In the genomic region with DNA sequence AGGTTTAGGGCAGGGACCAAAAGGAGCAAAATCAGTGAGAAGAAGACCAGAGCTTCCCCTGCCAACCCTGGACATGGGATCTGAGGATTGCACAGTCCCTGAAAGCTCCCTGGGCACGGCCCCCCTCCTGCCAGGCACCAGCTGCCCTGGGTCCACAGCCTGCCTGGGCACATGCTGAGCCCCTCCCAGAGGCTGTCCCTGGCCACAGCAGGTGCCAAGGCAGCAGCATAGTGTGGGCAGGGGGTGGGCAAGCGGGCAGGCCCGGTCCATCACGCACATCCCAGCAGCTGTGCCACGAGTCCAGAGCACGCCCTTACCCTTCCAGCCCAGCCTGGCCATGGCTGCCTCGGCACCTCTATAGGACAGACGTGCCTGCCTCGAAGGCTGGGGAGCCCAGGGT, we compare ENCODE assay signal across 26 cellular contexts. TPM values are rescaled to one million over a fixed set of nuclear protein-coding genes. Genes with fewer than 3 reads are reported as not detected.
DNase-seq lines count a peak whose midpoint lies in the region; ATAC-seq and TF ChIP-seq lines count a peak whose summit lies in the region.
"Had no signal": no experiment of that assay in that cellular context is flagged by ENCODE, and none has a peak within 500 bp of the region (broad histone marks: within the 10 kb centered on the region; RNA-seq: fewer than 3 reads in every experiment).

No MANE protein-coding gene starts in this region.

- no peak overlapping the region for H3K4me3 Mint-ChIP-seq in activated CD4-positive, alpha-beta memory T cell treated with anti-CD3 and anti-CD28 coated beads, Interleukin-2, amount 10 ng/mL, durations not matched to agents 7 days and 5 days
- H3K4me3 Mint-ChIP-seq in activated CD8-positive, alpha-beta T cell treated with anti-CD3 and anti-CD28 coated beads, Interleukin-2, amount 10 ng/mL, durations not matched to agents 7 days and 5 days, result no peak overlapping the region
- H3K4me3 Mint-ChIP-seq: activated CD4-positive, alpha-beta T cell treated with anti-CD3 and anti-CD28 coated beads, Interleukin-2, amount 10 ng/mL, durations not matched to agents 7 days and 5 days; CD8-positive, alpha-beta T cell had no signal

- H3K9me3 Mint-ChIP-seq in activated CD4-positive, alpha-beta memory T cell treated with anti-CD3 and anti-CD28 coated beads, Interleukin-2, amount 10 ng/mL, durations not matched to agents 7 days and 5 days, result no peaks in the 10 kb centered on the region
- H3K9me3 Mint-ChIP-seq in activated CD8-positive, alpha-beta T cell treated with anti-CD3 and anti-CD28 coated beads, Interleukin-2, amount 10 ng/mL, durations not matched to agents 7 days and 5 days (ENCODE audit: insufficient read depth), result no peaks in the 10 kb centered on the region
- H3K9me3 Mint-ChIP-seq: activated CD4-positive, alpha-beta T cell treated with anti-CD3 and anti-CD28 coated beads, Interleukin-2, amount 10 ng/mL, durations not matched to agents 7 days and 5 days; CD8-positive, alpha-beta T cell; nephron progenitor cell had no signal

- H3K4me3 ChIP-seq in BLaER1 treated with 17β-estradiol and CSF1 and Interleukin-3, amounts not matched to agents 10 nM and 100 nM, result no peak overlapping the region; a peak in 1 of 20 replicates
- peak overlapping the region; percentile 9; the same call in 1 of the 2 replicates for H3K4me3 ChIP-seq in H7 (ENCODE audit: insufficient read depth, low read depth, low read length)
- H3K4me3 ChIP-seq in OCI-LY7 (ENCODE audit: low read depth, low read length, poor library complexity, severe bottlenecking), result no peak overlapping the region
- no peak overlapping the region for H3K4me3 ChIP-seq in mesendoderm (ENCODE audit: low read length)
- H3K4me3 ChIP-seq: tibial nerve had no signal

- H2AFZ ChIP-seq in OCI-LY7 (ENCODE audit: low read length), result no peak overlapping the region

- H3K56ac ChIP-seq in mesendoderm (ENCODE audit: low read length), result peak overlapping the region; percentile 34

- no peak overlapping the region for H4K5ac ChIP-seq in mesendoderm (ENCODE audit: low read length)

- no CpG with 5 or more reads among the region's 9 CpGs for WGBS in mesendoderm (ENCODE audit: extremely low coverage, insufficient coverage, low lambda C conversion rate)

- no peaks in the 10 kb centered on the region for H3K9me3 ChIP-seq in BLaER1 treated with 17β-estradiol and CSF1 and Interleukin-3, amounts not matched to agents 10 nM and 100 nM (replicated peaks in 1 of 11)
- no peaks in the 10 kb centered on the region for H3K9me3 ChIP-seq in OCI-LY7 (ENCODE audit: low read length)
- H3K9me3 ChIP-seq: tibial nerve had no signal

- no peaks in the 10 kb centered on the region for H3K27me3 ChIP-seq in BLaER1 treated with 17β-estradiol and CSF1 and Interleukin-3, amounts not matched to agents 10 nM and 100 nM
- H3K27me3 ChIP-seq in H7 (ENCODE audit: control insufficient read depth, insufficient read depth, low read length), result no peaks in the 10 kb centered on the region; the same call in 1 of the 2 replicates
- H3K27me3 ChIP-seq in mesendoderm (ENCODE audit: insufficient read depth, low read length, poor library complexity), result peaks cover 4% of the 10 kb centered on the region

- peak overlapping the region in 10 of 11 experiments; percentile 17 to 71 (median 60); a peak in 18 of 22 replicates for H3K4me2 ChIP-seq in BLaER1 treated with 17β-estradiol and CSF1 and Interleukin-3, amounts not matched to agents 10 nM and 100 nM
- H3K4me2 ChIP-seq in OCI-LY7 (ENCODE audit: low read length) (peak overlapping the region; percentile 78; the same call in 1 of the 2 replicates), mesendoderm (ENCODE audit: low read length) (no peak overlapping the region)

- no peaks in the 10 kb centered on the region for H4K20me1 ChIP-seq in BLaER1 treated with 17β-estradiol and CSF1 and Interleukin-3, amounts not matched to agents 10 nM and 100 nM
- no peaks in the 10 kb centered on the region for H4K20me1 ChIP-seq in OCI-LY7 (ENCODE audit: insufficient read depth, low read length)

- peaks cover 8 to 45% (median 21%) of the 10 kb centered on the region in 10 experiments; a peak in 19 of 20 replicates for H3K4me1 ChIP-seq in BLaER1 treated with 17β-estradiol and CSF1 and Interleukin-3, amounts not matched to agents 10 nM and 100 nM
- H3K4me1 ChIP-seq in OCI-LY7 (ENCODE audit: insufficient read depth, low read length, poor library complexity, severe bottlenecking) (peaks cover 29% of the 10 kb centered on the region), mesendoderm (ENCODE audit: control insufficient read depth, low read depth, low read length) (peaks cover 6% of the 10 kb centered on the region)

- no peaks in the 10 kb centered on the region for H3K79me1 ChIP-seq in mesendoderm (ENCODE audit: low read length)

- H3K27ac ChIP-seq in BLaER1 treated with 17β-estradiol and CSF1 and Interleukin-3, amounts not matched to agents 10 nM and 100 nM, result 0 out of 22 replicates have a peak overlapping the region, but pooled peaks of 1 of the 11 experiments have one; percentile 5
- no peak overlapping the region for H3K27ac ChIP-seq in OCI-LY7 (ENCODE audit: low read depth, low read length, poor library complexity, severe bottlenecking)
- no peak overlapping the region for H3K27ac ChIP-seq in mesendoderm (ENCODE audit: low read depth, low read length)
- H3K27ac ChIP-seq in substantia nigra (ENCODE audit: low read depth, low read length, poor library complexity, severe bottlenecking), result no peak overlapping the region
- H3K27ac ChIP-seq: tibial nerve had no signal

- peaks cover 9% of the 10 kb centered on the region for H3K4me1 Mint-ChIP-seq in activated CD4-positive, alpha-beta memory T cell treated with anti-CD3 and anti-CD28 coated beads, Interleukin-2, amount 10 ng/mL, durations not matched to agents 7 days and 5 days
- H3K4me1 Mint-ChIP-seq in activated CD8-positive, alpha-beta T cell treated with anti-CD3 and anti-CD28 coated beads, Interleukin-2, amount 10 ng/mL, durations not matched to agents 7 days and 5 days (ENCODE audit: low read depth), result peaks cover 6% of the 10 kb centered on the region

- POLR2A ChIA-PET in OCI-LY7 (lab: Charles Lee), result interaction anchor here (0.7 kb wide), 1 partner anchor 8 kb away, joined by 3 read pairs; no protein-coding TSS in a partner anchor
- POLR2A ChIA-PET in activated CD4-positive, alpha-beta memory T cell treated with anti-CD3 and anti-CD28 coated beads, Interleukin-2, amount 10 ng/mL, durations not matched to agents 7 days and 5 days (lab: Charles Lee), result no interaction called here
- POLR2A ChIA-PET in activated CD8-positive, alpha-beta T cell treated with anti-CD3 and anti-CD28 coated beads, Interleukin-2, amount 10 ng/mL, durations not matched to agents 7 days and 5 days (lab: Charles Lee), result no interaction called here

- H2AK5ac ChIP-seq in mesendoderm (ENCODE audit: low read length), result no peak overlapping the region

- no peak overlapping the region for H2BK15ac ChIP-seq in mesendoderm (replicated peaks; ENCODE audit: low read depth)

- no peaks in the 10 kb centered on the region for H3K36me3 ChIP-seq in BLaER1 treated with 17β-estradiol and CSF1 and Interleukin-3, amounts not matched to agents 10 nM and 100 nM
- H3K36me3 ChIP-seq in H7 (replicated peaks; ENCODE audit: control insufficient read depth, insufficient read depth, low read length), result no peaks in the 10 kb centered on the region
- H3K36me3 ChIP-seq in OCI-LY7 (ENCODE audit: insufficient read depth, low read length), result no peaks in the 10 kb centered on the region
- H3K36me3 ChIP-seq in mesendoderm (ENCODE audit: control insufficient read depth, insufficient read depth, low read length), result no peaks in the 10 kb centered on the region
- H3K36me3 ChIP-seq: tibial nerve had no signal

- peaks cover 5% of the 10 kb centered on the region for H3K27me3 Mint-ChIP-seq in activated CD4-positive, alpha-beta memory T cell treated with anti-CD3 and anti-CD28 coated beads, Interleukin-2, amount 10 ng/mL, durations not matched to agents 7 days and 5 days
- H3K27me3 Mint-ChIP-seq in activated CD8-positive, alpha-beta T cell treated with anti-CD3 and anti-CD28 coated beads, Interleukin-2, amount 10 ng/mL, durations not matched to agents 7 days and 5 days (ENCODE audit: low read depth), result no peaks in the 10 kb centered on the region

- no peak for ATAC-seq in activated CD8-positive, alpha-beta T cell treated with anti-CD3 and anti-CD28 coated beads, Interleukin-2, amount 10 ng/mL, durations not matched to agents 7 days and 5 days
- ATAC-seq: CD8-positive, alpha-beta T cell; HCT116; left ventricle myocardium superior; SK-N-SH treated with all-trans-retinoic acid at 6 μM for 48 hours had no signal

- CTCF ChIA-PET in OCI-LY7 (lab: Charles Lee; ENCODE audit: unreplicated experiment), result no interaction called here
- CTCF ChIA-PET in activated CD4-positive, alpha-beta memory T cell treated with anti-CD3 and anti-CD28 coated beads, Interleukin-2, amount 10 ng/mL, durations not matched to agents 7 days and 5 days (lab: Charles Lee), result no interaction called here
- CTCF ChIA-PET in activated CD8-positive, alpha-beta T cell treated with anti-CD3 and anti-CD28 coated beads, Interleukin-2, amount 10 ng/mL, durations not matched to agents 7 days and 5 days (lab: Charles Lee), result interaction anchor here (0.9 kb wide), 1 partner anchor 13 kb away, joined by 4 read pairs; no protein-coding TSS in a partner anchor

- no peak overlapping the region for H3K4ac ChIP-seq in mesendoderm (ENCODE audit: low read depth, low read length)

- no peak overlapping the region for H4K8ac ChIP-seq in mesendoderm (ENCODE audit: low read depth, low read length)

- H2BK120ac ChIP-seq in mesendoderm (ENCODE audit: low read depth, low read length), result no peak overlapping the region

- no peak overlapping the region for H3K18ac ChIP-seq in mesendoderm (ENCODE audit: low read length)

- peak overlapping the region in 1 of 11 experiments; percentile 22; a peak in 2 of 22 replicates for H3K9ac ChIP-seq in BLaER1 treated with 17β-estradiol and CSF1 and Interleukin-3, amounts not matched to agents 10 nM and 100 nM
- no peak overlapping the region for H3K9ac ChIP-seq in mesendoderm (ENCODE audit: low read length)

- no peak for TF ChIP-seq CTCF in OCI-LY7 (conservative IDR thresholded peaks at IDR 0.05; ENCODE audit: low read length)

- H3K9me2 ChIP-seq in OCI-LY7 (ENCODE audit: insufficient read depth, low read length), result no peaks in the 10 kb centered on the region

- H3K79me2 ChIP-seq in OCI-LY7 (ENCODE audit: insufficient read depth, low read depth, low read length) (no peaks in the 10 kb centered on the region), mesendoderm (ENCODE audit: control insufficient read depth, insufficient read depth, low read length) (no peaks in the 10 kb centered on the region)

- no peak overlapping the region for H3K23ac ChIP-seq in mesendoderm (ENCODE audit: low read length)

- H3K27ac Mint-ChIP-seq in activated CD4-positive, alpha-beta memory T cell treated with anti-CD3 and anti-CD28 coated beads, Interleukin-2, amount 10 ng/mL, durations not matched to agents 7 days and 5 days, result no peak overlapping the region
- H3K27ac Mint-ChIP-seq in activated CD8-positive, alpha-beta T cell treated with anti-CD3 and anti-CD28 coated beads, Interleukin-2, amount 10 ng/mL, durations not matched to agents 7 days and 5 days, result no peak overlapping the region
- H3K27ac Mint-ChIP-seq: activated CD4-positive, alpha-beta T cell treated with anti-CD3 and anti-CD28 coated beads, Interleukin-2, amount 10 ng/mL, durations not matched to agents 7 days and 5 days; CD8-positive, alpha-beta T cell; nephron progenitor cell had no signal

- no peak overlapping the region for H2BK5ac ChIP-seq in mesendoderm (ENCODE audit: low read length)

- intact Hi-C loops in OCI-LY7 (cut with micrococcal nuclease; ENCODE audit: unreplicated experiment), result no loop called here

- no TSS peak for BruUV-seq in OCI-LY7 (replicated peaks; lab: Mats Ljungman, UMichigan)

- DNase-seq in H7 (no peak), OCI-LY7 (ENCODE audit: low spot score) (no peak), mesendoderm (no peak), substantia nigra (lab: John Stamatoyannopoulos, UW) (no peak)
- DNase-seq in activated CD4-positive, alpha-beta memory T cell treated with anti-CD3 and anti-CD28 coated beads, Interleukin-2, amount 10 ng/mL, durations not matched to agents 7 days and 5 days, result no peak
- DNase-seq in activated CD8-positive, alpha-beta T cell treated with anti-CD3 and anti-CD28 coated beads, Interleukin-2, amount 10 ng/mL, durations not matched to agents 7 days and 5 days, result no peak
- DNase-seq: activated CD4-positive, alpha-beta T cell treated with anti-CD3 and anti-CD28 coated beads, Interleukin-2, amount 10 ng/mL, durations not matched to agents 7 days and 5 days; activated effector memory CD4-positive, alpha-beta T cell treated with Interleukin-2 at 50 U/mL for 16 hours; CD8-positive, alpha-beta T cell; DMS53; GF-D8; left ventricle myocardium superior; NCI-H1105; NCI-H2081 treated with DMSO at 0.1 percent for 48 hours; NCI-H510A treated with DMSO at 0.1 percent for 48 hours; nephron progenitor cell; posterior cingulate gyrus; small intestine; stimulated activated CD4-positive, alpha-beta T cell treated with anti-CD3 and anti-CD28 coated beads, Interleukin-2, amount 100 ng/mL, for 24 hours; stimulated activated naive CD4-positive, alpha-beta T cell had no signal

- H3K36me3 Mint-ChIP-seq in activated CD4-positive, alpha-beta memory T cell treated with anti-CD3 and anti-CD28 coated beads, Interleukin-2, amount 10 ng/mL, durations not matched to agents 7 days and 5 days (ENCODE audit: low read depth), result no peaks in the 10 kb centered on the region
- H3K36me3 Mint-ChIP-seq in activated CD8-positive, alpha-beta T cell treated with anti-CD3 and anti-CD28 coated beads, Interleukin-2, amount 10 ng/mL, durations not matched to agents 7 days and 5 days (ENCODE audit: low read depth), result no peaks in the 10 kb centered on the region
- H3K36me3 Mint-ChIP-seq: CD8-positive, alpha-beta T cell had no signal

RNA-seq across cellular contexts. Expression of a gene that starts 12.7 kb away (rescaled TPM):
- total RNA-seq in H7 (2014; rRNA removed; shearing (Covaris generic)), result 4.8 and 6.8 TPM in 2 replicates
- 3.0 and 6.4 TPM in 2 replicates for total RNA-seq in OCI-LY7 (2014; rRNA removed; shearing (Covaris generic))
- total RNA-seq in OCI-LY7 (2022), result 9.0 and 11.9 TPM in 2 replicates
- polyA plus RNA-seq in mesendoderm (2013, experiment 1 of 2), result 1.4 TPM
- polyA plus RNA-seq in mesendoderm (2013, experiment 2 of 2), result 1.6 TPM
- total RNA-seq in activated CD4-positive, alpha-beta memory T cell treated with anti-CD3 and anti-CD28 coated beads, Interleukin-2, amount 10 ng/mL, durations not matched to agents 7 days and 5 days, result under 1 TPM; 0.08 to 0.13 TPM
- not detected for total RNA-seq in activated CD8-positive, alpha-beta T cell treated with anti-CD3 and anti-CD28 coated beads, Interleukin-2, amount 10 ng/mL, durations not matched to agents 7 days and 5 days

RNA-seq across cellular contexts. Expression of a gene that starts 27.9 kb away (rescaled TPM):
- 2.4 and 2.6 TPM in 2 replicates for total RNA-seq in H7 (2014; rRNA removed; shearing (Covaris generic))
- total RNA-seq in OCI-LY7 (2014; rRNA removed; shearing (Covaris generic)), result 743 and 751 TPM in 2 replicates
- total RNA-seq in OCI-LY7 (2022), result 457 and 479 TPM in 2 replicates
- polyA plus RNA-seq in mesendoderm (2013, experiment 1 of 2), result 0.87 TPM
- polyA plus RNA-seq in mesendoderm (2013, experiment 2 of 2), result 0.94 TPM
- total RNA-seq in activated CD4-positive, alpha-beta memory T cell treated with anti-CD3 and anti-CD28 coated beads, Interleukin-2, amount 10 ng/mL, durations not matched to agents 7 days and 5 days, result 10 to 100 TPM; 48.6 to 50.2 TPM
- total RNA-seq in activated CD8-positive, alpha-beta T cell treated with anti-CD3 and anti-CD28 coated beads, Interleukin-2, amount 10 ng/mL, durations not matched to agents 7 days and 5 days, result 10 to 100 TPM; 21.7 to 22.5 TPM

RNA-seq across cellular contexts. Expression of a gene that starts 38.1 kb away (rescaled TPM):
- 0.52 and 0.63 TPM in 2 replicates for total RNA-seq in H7 (2014; rRNA removed; shearing (Covaris generic))
- 0.16 TPM in 1 of 2 replicates, not detected in the other for total RNA-seq in OCI-LY7 (2014; rRNA removed; shearing (Covaris generic))
- 0.29 TPM in 1 of 2 replicates, not detected in the other for total RNA-seq in OCI-LY7 (2022)
- 0.22 TPM for polyA plus RNA-seq in mesendoderm (2013, experiment 1 of 2)
- polyA plus RNA-seq in mesendoderm (2013, experiment 2 of 2), result 0.27 TPM
- 10 to 100 TPM; 12.0 to 15.1 TPM for total RNA-seq in activated CD4-positive, alpha-beta memory T cell treated with anti-CD3 and anti-CD28 coated beads, Interleukin-2, amount 10 ng/mL, durations not matched to agents 7 days and 5 days
- 1 to 10 TPM in 1 of 2 experiments, under 1 TPM in 1; 0.97 to 1.3 TPM for total RNA-seq in activated CD8-positive, alpha-beta T cell treated with anti-CD3 and anti-CD28 coated beads, Interleukin-2, amount 10 ng/mL, durations not matched to agents 7 days and 5 days

RNA-seq across cellular contexts. Expression of a gene that starts 41.4 kb away (rescaled TPM):
- not detected in 2 replicates for total RNA-seq in H7 (2014; rRNA removed; shearing (Covaris generic))
- 0.21 and 4.3 TPM in 2 replicates for total RNA-seq in OCI-LY7 (2014; rRNA removed; shearing (Covaris generic))
- total RNA-seq in OCI-LY7 (2022), result 0.96 TPM in 1 of 2 replicates, not detected in the other
- 0.14 TPM for polyA plus RNA-seq in mesendoderm (2013, experiment 1 of 2)
- 0.35 TPM for polyA plus RNA-seq in mesendoderm (2013, experiment 2 of 2)
- total RNA-seq in activated CD4-positive, alpha-beta memory T cell treated with anti-CD3 and anti-CD28 coated beads, Interleukin-2, amount 10 ng/mL, durations not matched to agents 7 days and 5 days, result not detected
- total RNA-seq in activated CD8-positive, alpha-beta T cell treated with anti-CD3 and anti-CD28 coated beads, Interleukin-2, amount 10 ng/mL, durations not matched to agents 7 days and 5 days, result not detected
- total RNA-seq: activated CD4-positive, alpha-beta T cell treated with anti-CD3 and anti-CD28 coated beads, Interleukin-2, amount 10 ng/mL, durations not matched to agents 7 days and 5 days; CD8-positive, alpha-beta T cell; left ventricle myocardium superior; T-helper 2 cell treated with Interferon-gamma antibody and Interleukin-4, amounts not matched to agents 100 ng/mL and 5 ng/mL, for 36 hours; tibial nerve had no signal
- polyA plus RNA-seq: adipose tissue, small intestine had no signal

RNA-seq across cellular contexts. Expression of a gene that starts 48.9 kb away (rescaled TPM):
- not detected in 2 replicates for total RNA-seq in H7 (2014; rRNA removed; shearing (Covaris generic))
- not detected in 2 replicates for total RNA-seq in OCI-LY7 (2014; rRNA removed; shearing (Covaris generic))
- not detected in 2 replicates for total RNA-seq in OCI-LY7 (2022)
- 0.51 TPM for polyA plus RNA-seq in mesendoderm (2013, experiment 1 of 2)
- polyA plus RNA-seq in mesendoderm (2013, experiment 2 of 2), result 0.46 TPM
- not detected for total RNA-seq in activated CD4-positive, alpha-beta memory T cell treated with anti-CD3 and anti-CD28 coated beads, Interleukin-2, amount 10 ng/mL, durations not matched to agents 7 days and 5 days
- total RNA-seq in activated CD8-positive, alpha-beta T cell treated with anti-CD3 and anti-CD28 coated beads, Interleukin-2, amount 10 ng/mL, durations not matched to agents 7 days and 5 days, result not detected
- total RNA-seq: activated CD4-positive, alpha-beta T cell treated with anti-CD3 and anti-CD28 coated beads, Interleukin-2, amount 10 ng/mL, durations not matched to agents 7 days and 5 days; CD8-positive, alpha-beta T cell; left ventricle myocardium superior; T-helper 2 cell treated with Interferon-gamma antibody and Interleukin-4, amounts not matched to agents 100 ng/mL and 5 ng/mL, for 36 hours; tibial nerve had no signal
- polyA plus RNA-seq: adipose tissue, small intestine had no signal

Comparison
In these comparisons a context has a peak if more than half of its experiments do, and no peak if none do; other contexts are left out.
1. RNA of a gene that starts 27.9 kb away (total RNA-seq): 457 to 751 TPM in OCI-LY7; 48.6 to 50.2 TPM in activated CD4-positive, alpha-beta memory T cell treated with anti-CD3 and anti-CD28 coated beads, Interleukin-2, amount 10 ng/mL, durations not matched to agents 7 days and 5 days, 21.7 to 22.5 TPM in activated CD8-positive, alpha-beta T cell treated with anti-CD3 and anti-CD28 coated beads, Interleukin-2, amount 10 ng/mL, durations not matched to agents 7 days and 5 days and 2.4 to 2.6 TPM in H7; every median in the first group is over 4 times any median in the second.